13 cellular contexts compared by ENCODE assay signal in the genomic region with DNA sequence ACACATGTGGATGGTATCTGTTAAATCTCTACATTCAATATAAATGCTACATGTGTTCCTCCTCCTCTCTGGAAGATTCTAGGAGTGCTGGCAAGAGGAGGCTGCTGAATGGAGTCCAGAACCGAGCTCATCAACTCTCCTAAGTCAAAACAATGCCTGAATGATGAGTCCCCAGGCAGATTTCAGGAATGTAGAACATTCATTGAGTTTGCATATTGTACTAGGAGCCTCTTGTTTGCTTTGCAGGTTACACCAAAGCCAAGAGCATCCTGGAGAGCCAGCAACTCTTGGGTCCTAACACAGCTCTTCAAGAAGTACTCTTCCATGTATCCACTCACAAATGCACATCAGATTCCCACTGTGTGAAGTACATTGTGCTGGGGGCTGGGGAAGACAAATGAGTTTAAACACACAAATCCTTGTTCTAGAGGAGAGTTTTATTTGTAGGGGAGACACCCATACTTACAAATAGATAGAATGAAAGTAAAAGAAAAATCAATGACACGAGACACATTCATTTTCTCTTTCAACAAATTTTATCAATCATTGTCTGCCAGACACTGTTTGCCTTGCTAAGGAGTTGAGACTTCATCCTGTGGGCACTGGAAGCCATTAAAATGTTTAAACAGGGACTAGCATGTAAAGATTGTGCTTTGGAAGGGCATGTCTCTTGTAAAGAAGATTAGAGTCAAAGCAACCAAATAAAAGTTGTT.
DNase-seq lines count a peak whose midpoint lies in the region; ATAC-seq and TF ChIP-seq lines count a peak whose summit lies in the region.
"Had no signal": no experiment of that assay in that cellular context is flagged by ENCODE, and none has a peak within 500 bp of the region (broad histone marks: within the 10 kb centered on the region; RNA-seq: fewer than 3 reads in every experiment).

No MANE protein-coding gene starts in this region.

- CTCF ChIA-PET in AG04450 (lab: Charles Lee) = interaction anchor here (1.0 to 1.4 kb wide), 4 partner anchors 9 to 70 kb away, joined by 3 read pairs; no protein-coding TSS in a partner anchor

- POLR2A ChIA-PET in AG04450 (lab: Yijun Ruan, JAX) = no interaction called here

- peak; percentile 83 for ATAC-seq in GM18868 (IDR thresholded peaks at IDR 0.05; ENCODE audit: unreplicated experiment)
- ATAC-seq in HG02938 (IDR thresholded peaks at IDR 0.05; ENCODE audit: unreplicated experiment) = no peak
- ATAC-seq: HCT116 had no signal

- no peak for TF ChIP-seq CTCF in AG04450 (IDR thresholded peaks at IDR 0.05; ENCODE audit: low read depth, low read length)

- H3K27ac ChIP-seq in AG04450 (ENCODE audit: low read depth, low read length) = no peak overlapping the region
- H3K27ac ChIP-seq: KMS-11 had no signal

- peak; percentile 18 for DNase-seq in AG04450 (ENCODE audit: low read depth, low spot score)
- DNase-seq in NCI-H510A (lab: John Stamatoyannopoulos, UW) = peak; percentile 22
- DNase-seq in iPS DF 19.7 (ENCODE audit: low read depth, low spot score) = peak; percentile 12
- DNase-seq in COLO829 (ENCODE audit: low spot score) = no peak
- DNase-seq in effector CD8-positive, alpha-beta T cell (lab: John Stamatoyannopoulos, UW) = no peak
- DNase-seq in activated T-cell treated with anti-CD3 and anti-CD28 coated beads for 4 hours = no peak
- DNase-seq: BE2C, caudate nucleus had no signal

- no peak overlapping the region for H3K4me3 ChIP-seq in AG04450 (ENCODE audit: low read depth, low read length)
- H3K4me3 ChIP-seq: skin epidermis had no signal

- H3K9me3 ChIP-seq in AG04450 (ENCODE audit: control insufficient read depth, insufficient read depth, low read length) = no peaks in the 10 kb centered on the region; the same call in 1 of the 2 replicates
- H3K9me3 ChIP-seq: BE2C had no signal

- no peaks in the 10 kb centered on the region for H3K27me3 ChIP-seq in AG04450 (ENCODE audit: control insufficient read depth, insufficient read depth, low read length)
- H3K27me3 ChIP-seq: BE2C had no signal

Comparison
In these comparisons a context has a peak if more than half of its experiments do, and no peak if none do; other contexts are left out.
1. DNase-seq: peak in AG04450 (single experiment), NCI-H510A (single experiment) and iPS DF 19.7 (single experiment); none in COLO829 (single experiment), effector CD8-positive, alpha-beta T cell (single experiment) and activated T-cell treated with anti-CD3 and anti-CD28 coated beads for 4 hours (single experiment).